Comparison of ENCODE assay signal across 15 cellular contexts in the genomic region with DNA sequence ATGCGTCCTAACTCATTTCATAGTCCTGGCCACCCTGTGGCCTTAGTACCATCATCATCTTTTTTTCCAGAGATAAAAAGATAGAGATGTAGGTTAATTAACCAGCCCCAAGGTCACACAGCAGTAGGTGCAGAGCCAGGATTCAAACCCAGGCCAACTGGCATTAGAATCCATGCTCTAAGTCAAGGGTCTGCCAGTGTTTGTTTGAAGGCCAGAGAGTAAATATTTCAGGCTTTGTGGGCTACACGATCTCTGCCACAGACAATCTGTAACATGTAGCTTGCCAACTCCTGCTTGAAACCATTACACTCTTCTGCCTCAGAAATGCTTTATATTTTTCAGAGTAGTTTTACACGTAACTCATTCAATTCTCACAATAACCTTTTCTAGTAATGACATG.
A peak's percentile ranks its signal among the peaks of the same experiment; 100 is the strongest.
DNase-seq lines count a peak whose midpoint lies in the region; ATAC-seq and TF ChIP-seq lines count a peak whose summit lies in the region.
"Had no signal": no experiment of that assay in that cellular context is flagged by ENCODE, and none has a peak within 500 bp of the region (broad histone marks: within the 10 kb centered on the region; RNA-seq: fewer than 3 reads in every experiment).

No MANE protein-coding gene starts in this region.

- TF ChIP-seq CTCF in left ventricle myocardium inferior (IDR thresholded peaks at IDR 0.05; ENCODE audit: borderline replicate concordance) (no peak), neural crest cell (conservative IDR thresholded peaks at IDR 0.05) (no peak), esophagus squamous epithelium (IDR thresholded peaks at IDR 0.05) (no peak)

- no peak for ATAC-seq in stimulated activated naive B cell treated with anti-CD40 and anti-IgM and Interleukin-4, amounts not matched to agents 10 μg/mL and 1 μg/mL and 100 μg/mL, for 72 hours (replicated peaks)
- ATAC-seq: CD8-positive, alpha-beta T cell had no signal

- H3K27me3 Mint-ChIP-seq in neural crest cell (ENCODE audit: low read depth) = no peaks in the 10 kb centered on the region
- no peaks in the 10 kb centered on the region for H3K27me3 Mint-ChIP-seq in stimulated activated naive B cell treated with anti-CD40 and anti-IgM and Interleukin-4, amounts not matched to agents 10 μg/mL and 1 μg/mL and 100 μg/mL, for 72 hours

- H3K4me1 Mint-ChIP-seq in neural crest cell = peaks cover 43% of the 10 kb centered on the region
- no peaks in the 10 kb centered on the region for H3K4me1 Mint-ChIP-seq in stimulated activated naive B cell treated with anti-CD40 and anti-IgM and Interleukin-4, amounts not matched to agents 10 μg/mL and 1 μg/mL and 100 μg/mL, for 72 hours
- H3K4me1 Mint-ChIP-seq: CD14-positive monocyte had no signal

- no peak overlapping the region for H3K4me3 Mint-ChIP-seq in neural crest cell
- no peak overlapping the region for H3K4me3 Mint-ChIP-seq in stimulated activated naive B cell treated with anti-CD40 and anti-IgM and Interleukin-4, amounts not matched to agents 10 μg/mL and 1 μg/mL and 100 μg/mL, for 72 hours
- H3K4me3 Mint-ChIP-seq: CD14-positive monocyte; CD8-positive, alpha-beta T cell; HFFc6 had no signal

- H3K27ac ChIP-seq in left ventricle myocardium inferior (replicated peaks) = peak overlapping the region; percentile 15
- no peak overlapping the region for H3K27ac ChIP-seq in esophagus squamous epithelium

- no peak for TF ChIP-seq POLR2A in esophagus squamous epithelium (IDR thresholded peaks at IDR 0.05)

- H3K36me3 Mint-ChIP-seq in neural crest cell (ENCODE audit: low read depth) = no peaks in the 10 kb centered on the region
- no peaks in the 10 kb centered on the region for H3K36me3 Mint-ChIP-seq in stimulated activated naive B cell treated with anti-CD40 and anti-IgM and Interleukin-4, amounts not matched to agents 10 μg/mL and 1 μg/mL and 100 μg/mL, for 72 hours
- H3K36me3 Mint-ChIP-seq: CD14-positive monocyte; CD8-positive, alpha-beta T cell had no signal

- peaks cover 50% of the 10 kb centered on the region for H3K4me1 ChIP-seq in left ventricle myocardium inferior
- peaks cover 0 to under 1% (median 0%) of the 10 kb centered on the region in 3 donors for H3K4me1 ChIP-seq in esophagus squamous epithelium

- H3K4me3 ChIP-seq in left ventricle myocardium inferior (no peak overlapping the region), esophagus squamous epithelium (no peak overlapping the region)

- peak overlapping the region; percentile 90 for H3K27ac Mint-ChIP-seq in neural crest cell (ENCODE audit: unreplicated experiment)
- no peak overlapping the region for H3K27ac Mint-ChIP-seq in stimulated activated naive B cell treated with anti-CD40 and anti-IgM and Interleukin-4, amounts not matched to agents 10 μg/mL and 1 μg/mL and 100 μg/mL, for 72 hours
- H3K27ac Mint-ChIP-seq: CD14-positive monocyte; CD8-positive, alpha-beta T cell; HFFc6 had no signal

- intact Hi-C loops in left ventricle myocardium inferior (cut with micrococcal nuclease) = no loop called here
- intact Hi-C loops in cardiac septum (cut with DNase I) = no loop called here
- intact Hi-C loops in esophagus squamous epithelium (cut with DNase I) = no loop called here

- 77 to 78% methylated on average over 3 of the region's 3 CpGs for WGBS in esophagus squamous epithelium, 2 donors

- H3K9me3 Mint-ChIP-seq in neural crest cell = no peaks in the 10 kb centered on the region
- H3K9me3 Mint-ChIP-seq in stimulated activated naive B cell treated with anti-CD40 and anti-IgM and Interleukin-4, amounts not matched to agents 10 μg/mL and 1 μg/mL and 100 μg/mL, for 72 hours = no peaks in the 10 kb centered on the region
- H3K9me3 Mint-ChIP-seq: CD14-positive monocyte; CD8-positive, alpha-beta T cell; HFFc6 had no signal

- no peak for DNase-seq in left ventricle myocardium inferior
- DNase-seq in cardiac septum (ENCODE audit: low spot score) = no peak
- peak; percentile 45 for DNase-seq in NCI-H2029 (lab: John Stamatoyannopoulos, UW)
- DNase-seq in NCI-H774 (lab: John Stamatoyannopoulos, UW) = peak; percentile 14
- no peak for DNase-seq in neural crest cell (ENCODE audit: low read depth, low spot score)
- DNase-seq in esophagus squamous epithelium (lab: John Stamatoyannopoulos, UW) = no peak
- no peak for DNase-seq in stimulated activated CD4-positive, alpha-beta T cell treated with anti-CD3 and anti-CD28 coated beads, Interleukin-4, amount 100 ng/mL, for 24 hours
- DNase-seq in stimulated activated naive B cell treated with anti-CD40 and anti-IgM and Interleukin-4, amounts not matched to agents 10 μg/mL and 1 μg/mL and 100 μg/mL, for 72 hours = no peak
- DNase-seq: CD8-positive, alpha-beta T cell; COR-L47; DND-41; GDM1; HCEC 1CT; HFFc6 had no signal

- no peaks in the 10 kb centered on the region for H3K9me3 ChIP-seq in left ventricle myocardium inferior (replicated peaks)
- no peaks in the 10 kb centered on the region for H3K9me3 ChIP-seq in esophagus squamous epithelium

- H3K27me3 ChIP-seq in left ventricle myocardium inferior (ENCODE audit: low read depth) (no peaks in the 10 kb centered on the region), esophagus squamous epithelium (no peaks in the 10 kb centered on the region)

- H3K36me3 ChIP-seq in left ventricle myocardium inferior (no peaks in the 10 kb centered on the region), esophagus squamous epithelium (no peaks in the 10 kb centered on the region)

Comparison
In these comparisons a context has a peak if more than half of its experiments do, and no peak if none do; other contexts are left out.
1. DNase-seq: peak in NCI-H2029 (single experiment) and NCI-H774 (single experiment); none in left ventricle myocardium inferior (single experiment), cardiac septum (single experiment), neural crest cell (single experiment), esophagus squamous epithelium (single experiment), stimulated activated CD4-positive, alpha-beta T cell treated with anti-CD3 and anti-CD28 coated beads, Interleukin-4, amount 100 ng/mL, for 24 hours (single experiment) and stimulated activated naive B cell treated with anti-CD40 and anti-IgM and Interleukin-4, amounts not matched to agents 10 μg/mL and 1 μg/mL and 100 μg/mL, for 72 hours (single experiment).